ENCODE assay signal across 1 cellular context in genomic region chr3:182935803-182936202, GRCh38.
TF ChIP-seq lines count a peak whose summit lies in the region.

No MANE protein-coding gene starts in this region.

TF ChIP-seq in K562, 482 proteins besides CTCF, POLR2A, EP300 and RAD21 (continues in another document):
- no peak for TF ChIP-seq ZNF449 (CRISPR knock-in tag; IDR thresholded peaks at IDR 0.05)
- 0 out of 2 replicates have a peak, but pooled peaks have one; percentile 25 for TF ChIP-seq MEF2D (tag; conservative IDR thresholded peaks at IDR 0.05; ENCODE audit: low read depth)
- TF ChIP-seq ZNF644 (tag; IDR thresholded peaks at IDR 0.05; ENCODE audit: low read depth), result 0 out of 2 replicates have a peak, but pooled peaks have one; percentile 52
- no peak for TF ChIP-seq ZNF311 (CRISPR knock-in tag; IDR thresholded peaks at IDR 0.05)
- no peak for TF ChIP-seq MAZ (CRISPR knock-in tag; conservative IDR thresholded peaks at IDR 0.05 in 1 of 2, IDR thresholded peaks at IDR 0.05 in 1 of 2)
- 0 out of 2 replicates have a peak, but pooled peaks have one; percentile 22 for TF ChIP-seq TCFL5 (CRISPR knock-in tag; conservative IDR thresholded peaks at IDR 0.05)
- TF ChIP-seq BRD9 (IDR thresholded peaks at IDR 0.05; ENCODE audit: low read depth, partially characterized antibody), result no peak
- TF ChIP-seq JUNB (CRISPR knock-in tag; conservative IDR thresholded peaks at IDR 0.05), result no peak
- no peak for TF ChIP-seq ZNF512 (tag; IDR thresholded peaks at IDR 0.05)
- no peak for TF ChIP-seq ZBTB2 (IDR thresholded peaks at IDR 0.05)
- TF ChIP-seq ZBTB40 (IDR thresholded peaks at IDR 0.05), result no peak
- TF ChIP-seq ZBTB40 (CRISPR knock-in tag; IDR thresholded peaks at IDR 0.05), result no peak
- no peak for TF ChIP-seq PHF20 (IDR thresholded peaks at IDR 0.05; ENCODE audit: partially characterized antibody)
- TF ChIP-seq HCFC1 (IDR thresholded peaks at IDR 0.05; ENCODE audit: low read depth, low read length), result no peak
- 0 out of 2 replicates have a peak, but pooled peaks have one; percentile 19 for TF ChIP-seq DIDO1 (tag; IDR thresholded peaks at IDR 0.05; ENCODE audit: low read depth)
- no peak for TF ChIP-seq PCBP2 (IDR thresholded peaks at IDR 0.05; ENCODE audit: low read depth, low read length, poor library complexity, severe bottlenecking)
- 0 out of 2 replicates have a peak, but pooled peaks have one; percentile 40 for TF ChIP-seq PTRF (tag; IDR thresholded peaks at IDR 0.05)
- 0 out of 2 replicates have a peak, but pooled peaks have one; percentile 19 for TF ChIP-seq ZNF41 (CRISPR knock-in tag; conservative IDR thresholded peaks at IDR 0.05)
- no peak for TF ChIP-seq BHLHE40 (IDR thresholded peaks at IDR 0.05; ENCODE audit: low read length)
- no peak for TF ChIP-seq NFRKB (IDR thresholded peaks at IDR 0.05; ENCODE audit: low read depth)
- TF ChIP-seq ZZZ3 (IDR thresholded peaks at IDR 0.05), result no peak
- no peak for TF ChIP-seq PTTG1 (tag; IDR thresholded peaks at IDR 0.05; ENCODE audit: low read depth)
- TF ChIP-seq ZC3H4 (CRISPR knock-in tag; IDR thresholded peaks at IDR 0.05; ENCODE audit: borderline replicate concordance), result no peak
- TF ChIP-seq ZC3H8 (IDR thresholded peaks at IDR 0.05), result no peak
- TF ChIP-seq ZNF140 (CRISPR knock-in tag; IDR thresholded peaks at IDR 0.05), result no peak
- no peak for TF ChIP-seq ZBTB5 (IDR thresholded peaks at IDR 0.05)
- TF ChIP-seq ZNF76 (CRISPR knock-in tag; IDR thresholded peaks at IDR 0.05; ENCODE audit: borderline replicate concordance), result no peak
- peak; percentile 71 for TF ChIP-seq ZNF395 (CRISPR knock-in tag; IDR thresholded peaks at IDR 0.05)
- TF ChIP-seq HMG20B (CRISPR knock-in tag; IDR thresholded peaks at IDR 0.05), result no peak
- peak; percentile 38; the same call in 1 of the 2 replicates for TF ChIP-seq VEZF1 (CRISPR knock-in tag; IDR thresholded peaks at IDR 0.05)
- 0 out of 2 replicates have a peak, but pooled peaks have one; percentile 49 for TF ChIP-seq ZNF239 (CRISPR knock-in tag; IDR thresholded peaks at IDR 0.05)
- no peak for TF ChIP-seq ZNF740 (CRISPR knock-in tag; IDR thresholded peaks at IDR 0.05)
- TF ChIP-seq ZNF740 (tag; IDR thresholded peaks at IDR 0.05), result no peak
- TF ChIP-seq ZNF592 (IDR thresholded peaks at IDR 0.05), result no peak
- TF ChIP-seq HMG20A (CRISPR knock-in tag; conservative IDR thresholded peaks at IDR 0.05), result no peak
